In genomic region chr6:164097557-164098398, GRCh38 we compare ENCODE assay signal across 8 cellular contexts.
A peak's percentile ranks its signal among the peaks of the same experiment; 100 is the strongest.
DNase-seq lines count a peak whose midpoint lies in the region; ATAC-seq and TF ChIP-seq lines count a peak whose summit lies in the region.

No MANE protein-coding gene starts in this region.

- H3K27ac ChIP-seq in WERI-Rb-1, result no peak overlapping the region
- H3K27ac ChIP-seq in right cardiac atrium (ENCODE audit: low read length), result peak overlapping the region; percentile 93
- peak overlapping the region; percentile 64 for H3K27ac ChIP-seq in subcutaneous abdominal adipose tissue (ENCODE audit: low read depth, low read length)

- DNase-seq in DMS53 (lab: John Stamatoyannopoulos, UW), result peak; percentile 44
- no peak for DNase-seq in DMS53 treated with DMSO at 0.1 percent for 48 hours (lab: John Stamatoyannopoulos, UW; ENCODE audit: unreplicated experiment)
- peak; percentile 47 for DNase-seq in WERI-Rb-1
- DNase-seq in right cardiac atrium, result peak in 1 of 3 donors; percentile 51
- no peak for DNase-seq in germinal center (ENCODE audit: low spot score)
- DNase-seq in stimulated activated CD4-positive, alpha-beta T cell treated with anti-CD3 and anti-CD28 coated beads, Interleukin-15, amount 100 ng/mL, for 24 hours, result no peak

- 38% methylated on average over 11 of the region's 11 CpGs for WGBS in right cardiac atrium

- peak overlapping the region in 2 of 5 donors; percentile 0 to 31 for H3K9ac ChIP-seq in subcutaneous abdominal adipose tissue (ENCODE audit: low read length in 5 of 5)

- H3K36me3 ChIP-seq in WERI-Rb-1 (no peaks in the 10 kb centered on the region), subcutaneous abdominal adipose tissue (ENCODE audit: control insufficient read depth in 5 of 5, insufficient read depth in 5 of 5, low read length in 5 of 5) (no peaks in the 10 kb centered on the region)

- H3K27me3 ChIP-seq in WERI-Rb-1 (ENCODE audit: insufficient read depth, low read depth, severe bottlenecking) (no peaks in the 10 kb centered on the region), right cardiac atrium (ENCODE audit: control insufficient read depth, insufficient read depth) (no peaks in the 10 kb centered on the region), subcutaneous abdominal adipose tissue (ENCODE audit: control insufficient read depth in 5 of 5, insufficient read depth in 4 of 5, low read length in 5 of 5) (no peaks in the 10 kb centered on the region)

- peak; percentile 52 for TF ChIP-seq CTCF in WERI-Rb-1 (IDR thresholded peaks at IDR 0.05; ENCODE audit: low read depth, low read length)

- intact Hi-C loops in right cardiac atrium (cut with DNase I), result loop anchor here in 1 of 4 donors (5.0 kb wide), 1 partner anchor 130 kb away; no protein-coding TSS in a partner anchor

- H3K4me3 ChIP-seq in WERI-Rb-1 (ENCODE audit: low read depth, low read length) (no peak overlapping the region), right cardiac atrium (ENCODE audit: low read length) (no peak overlapping the region), subcutaneous abdominal adipose tissue (ENCODE audit: low read depth in 1 of 5, low read length in 5 of 5) (peak overlapping the region in 2 of 5 donors; percentile 1 to 36)

- H3K4me1 ChIP-seq in right cardiac atrium (ENCODE audit: control insufficient read depth, insufficient read depth, low read length) (peaks cover 6% of the 10 kb centered on the region), subcutaneous abdominal adipose tissue (ENCODE audit: control insufficient read depth in 5 of 5, insufficient read depth in 5 of 5, low read length in 5 of 5) (peaks cover 5 to 38% (median 20%) of the 10 kb centered on the region in 5 donors)

- peak; percentile 23 to 70 for ATAC-seq in right cardiac atrium
- no peak for ATAC-seq in GM18861 (IDR thresholded peaks at IDR 0.05; ENCODE audit: unreplicated experiment)

- H3K9me3 ChIP-seq in WERI-Rb-1 (ENCODE audit: severe bottlenecking) (no peaks in the 10 kb centered on the region), right cardiac atrium (ENCODE audit: control insufficient read depth, low read length) (no peaks in the 10 kb centered on the region), subcutaneous abdominal adipose tissue (ENCODE audit: control insufficient read depth in 5 of 5, low read length in 5 of 5) (no peaks in the 10 kb centered on the region)

Comparison
In these comparisons a context has a peak if more than half of its experiments do, and no peak if none do; other contexts are left out.
1. DNase-seq: peak in DMS53 (single experiment) and WERI-Rb-1 (single experiment); none in DMS53 treated with DMSO at 0.1 percent for 48 hours (single experiment), germinal center (single experiment) and stimulated activated CD4-positive, alpha-beta T cell treated with anti-CD3 and anti-CD28 coated beads, Interleukin-15, amount 100 ng/mL, for 24 hours (single experiment).